ENCODE assay signal across 10 cellular contexts in the genomic region with DNA sequence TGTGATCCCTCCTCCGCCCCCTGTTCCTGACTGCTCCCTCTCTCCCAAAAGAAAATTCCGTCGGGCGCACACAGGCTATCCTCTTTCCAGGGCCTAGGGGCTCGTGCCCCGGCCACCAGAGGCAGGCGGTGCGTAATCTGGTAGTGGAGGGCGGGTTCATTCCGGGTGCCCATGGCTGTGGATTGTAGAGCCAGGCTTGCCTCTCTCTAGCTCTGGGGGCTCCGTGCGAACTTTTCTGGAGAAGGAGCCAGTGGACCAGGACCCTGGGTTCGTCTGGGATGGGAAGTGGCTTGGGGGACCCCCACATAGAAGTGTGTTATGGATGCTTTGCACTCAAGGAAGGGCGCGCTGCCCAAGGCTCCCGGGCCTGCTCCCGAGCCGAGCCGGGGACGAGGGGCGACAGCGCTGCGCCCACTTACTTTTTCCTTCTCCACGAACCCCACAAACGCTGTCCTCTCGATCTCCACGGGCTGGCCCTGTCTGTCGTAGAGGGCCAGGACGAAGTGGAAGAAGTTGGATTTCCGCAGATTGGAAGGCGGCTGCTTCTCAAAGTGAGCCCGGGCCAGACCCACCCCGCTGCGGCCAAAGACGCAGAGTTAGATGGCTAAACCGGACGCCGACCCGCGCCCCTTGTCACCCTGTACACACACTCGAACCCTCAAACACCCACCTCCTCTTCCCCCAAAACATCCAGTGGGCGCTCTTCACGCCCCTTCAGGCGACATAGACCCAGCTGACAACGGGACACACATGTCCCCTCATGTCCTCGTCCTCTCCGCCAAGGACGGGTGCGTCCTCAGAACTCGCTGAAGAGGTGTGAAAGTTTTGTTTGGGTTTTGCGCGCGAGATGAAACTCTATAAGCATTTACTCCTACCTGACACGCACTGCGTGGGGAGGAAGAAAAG. TPM values are rescaled to one million over a fixed set of nuclear protein-coding genes. Genes with fewer than 3 reads are reported as not detected.
DNase-seq lines count a peak whose midpoint lies in the region; ATAC-seq and TF ChIP-seq lines count a peak whose summit lies in the region.
"Had no signal": no experiment of that assay in that cellular context is flagged by ENCODE, and none has a peak within 500 bp of the region (broad histone marks: within the 10 kb centered on the region; RNA-seq: fewer than 3 reads in every experiment).

No MANE protein-coding gene starts in this region.

- H3K4me3 ChIP-seq in astrocyte of the cerebellum (ENCODE audit: low read depth, low read length) (peak overlapping the region; percentile 63), lower lobe of right lung (peak overlapping the region; percentile 59), thymus (ENCODE audit: low read length) (peak overlapping the region; percentile 33)
- H3K4me3 ChIP-seq: A549 had no signal

- no peak overlapping the region for H3K27ac Mint-ChIP-seq in T-helper 2 cell treated with Interferon-gamma antibody and Interleukin-4, amounts not matched to agents 5 μg/mL and 100 μg/mL, for 36 hours

- H3K4me1 ChIP-seq in lower lobe of right lung: peaks cover 20% of the 10 kb centered on the region
- H3K4me1 ChIP-seq in thymus (ENCODE audit: control insufficient read depth, insufficient read depth, low read length): peaks cover 23% of the 10 kb centered on the region

- H3K27me3 Mint-ChIP-seq in T-helper 2 cell treated with Interferon-gamma antibody and Interleukin-4, amounts not matched to agents 5 μg/mL and 100 μg/mL, for 36 hours (ENCODE audit: low read depth): peaks cover 77% of the 10 kb centered on the region

- H3K36me3 ChIP-seq in lower lobe of right lung (no peaks in the 10 kb centered on the region), thymus (ENCODE audit: control insufficient read depth, insufficient read depth) (no peaks in the 10 kb centered on the region)

- H3K9me3 Mint-ChIP-seq in T-helper 2 cell treated with Interferon-gamma antibody and Interleukin-4, amounts not matched to agents 5 μg/mL and 100 μg/mL, for 36 hours: no peaks in the 10 kb centered on the region

- no peak for DNase-seq in T-helper 2 cell treated with Interferon-gamma antibody and Interleukin-4, amounts not matched to agents 5 μg/mL and 100 μg/mL, for 36 hours (ENCODE audit: low spot score)
- DNase-seq in T-helper 2 cell: no peak
- DNase-seq in astrocyte of the cerebellum (ENCODE audit: low read depth): no peak
- no peak for DNase-seq in lower lobe of right lung
- no peak for DNase-seq in NCI-H1417 (lab: John Stamatoyannopoulos, UW)
- no peak for DNase-seq in central memory CD4-positive, alpha-beta T cell
- DNase-seq: KBM-7 had no signal

- ATAC-seq in lower lobe of right lung (no peak), GM19035 (IDR thresholded peaks at IDR 0.05; ENCODE audit: unreplicated experiment) (no peak)
- ATAC-seq: A549 had no signal

- peak overlapping the region; percentile 74 for H3K4me3 Mint-ChIP-seq in T-helper 2 cell treated with Interferon-gamma antibody and Interleukin-4, amounts not matched to agents 5 μg/mL and 100 μg/mL, for 36 hours

- no peaks in the 10 kb centered on the region for H3K36me3 Mint-ChIP-seq in T-helper 2 cell treated with Interferon-gamma antibody and Interleukin-4, amounts not matched to agents 5 μg/mL and 100 μg/mL, for 36 hours (ENCODE audit: low read depth)

- WGBS in thymus: 56% methylated on average over 55 of the region's 55 CpGs

- TF ChIP-seq CTCF in astrocyte of the cerebellum (IDR thresholded peaks at IDR 0.05; ENCODE audit: low read depth, low read length, missing control alignments): no peak
- no peak for TF ChIP-seq CTCF in lower lobe of right lung (IDR thresholded peaks at IDR 0.05)

- H3K27ac ChIP-seq in lower lobe of right lung (peak overlapping the region; percentile 68), thymus (ENCODE audit: low read depth) (no peak overlapping the region)

- no peaks in the 10 kb centered on the region for H3K9me3 ChIP-seq in lower lobe of right lung
- H3K9me3 ChIP-seq in thymus (ENCODE audit: control insufficient read depth): peaks cover 1% of the 10 kb centered on the region
- H3K9me3 ChIP-seq: A549 had no signal

- peaks cover 59% of the 10 kb centered on the region for H3K27me3 ChIP-seq in lower lobe of right lung (ENCODE audit: low read depth)
- peaks cover 30% of the 10 kb centered on the region for H3K27me3 ChIP-seq in thymus (ENCODE audit: control insufficient read depth, insufficient read depth)

- in situ Hi-C loops in astrocyte of the cerebellum (cut with HindIII; ENCODE audit: low sequenced_read_pairs): no loop called here

- peaks cover 33% of the 10 kb centered on the region for H3K4me1 Mint-ChIP-seq in T-helper 2 cell treated with Interferon-gamma antibody and Interleukin-4, amounts not matched to agents 5 μg/mL and 100 μg/mL, for 36 hours (ENCODE audit: low read depth)

- intact Hi-C loops in lower lobe of right lung (cut with DNase I): no loop called here

RNA-seq across cellular contexts. Expression of gene EBF1, which starts 2.9 kb away (rescaled TPM):
- 10.6 TPM for total RNA-seq in lower lobe of right lung
- polyA plus RNA-seq in thymus: 6.1 TPM
